Comparison of ENCODE assay signal across 9 cellular contexts in genomic region chr15:64246364-64247189, GRCh38.
A peak's percentile ranks its signal among the peaks of the same experiment; 100 is the strongest.
DNase-seq lines count a peak whose midpoint lies in the region; ATAC-seq and TF ChIP-seq lines count a peak whose summit lies in the region.
"Had no signal": no experiment of that assay in that cellular context is flagged by ENCODE, and none has a peak within 500 bp of the region (broad histone marks: within the 10 kb centered on the region; RNA-seq: fewer than 3 reads in every experiment).

No MANE protein-coding gene starts in this region.

- no peaks in the 10 kb centered on the region for H3K27me3 Mint-ChIP-seq in dendritic cell treated with granulocyte-macrophage colony-stimulating factor and Interleukin-4, amounts not matched to agents 40 ng/mL and 50 ng/mL, for 4 days
- H3K27me3 Mint-ChIP-seq in naive thymus-derived CD8-positive, alpha-beta T cell, result no peaks in the 10 kb centered on the region

- peak overlapping the region; percentile 30 for H3K4me3 Mint-ChIP-seq in dendritic cell treated with granulocyte-macrophage colony-stimulating factor and Interleukin-4, amounts not matched to agents 40 ng/mL and 50 ng/mL, for 4 days
- no peak overlapping the region for H3K4me3 Mint-ChIP-seq in naive thymus-derived CD8-positive, alpha-beta T cell

- H3K4me3 ChIP-seq in RWPE2 (ENCODE audit: severe bottlenecking), result no peak overlapping the region
- H3K4me3 ChIP-seq: cardiac muscle cell had no signal

- no peaks in the 10 kb centered on the region for H3K9me3 ChIP-seq in RWPE2 (ENCODE audit: severe bottlenecking)

- H3K27ac ChIP-seq in RWPE2 (ENCODE audit: poor library complexity, severe bottlenecking), result peak overlapping the region; percentile 51
- H3K27ac ChIP-seq: cardiac muscle cell had no signal

- H3K27ac Mint-ChIP-seq in dendritic cell treated with granulocyte-macrophage colony-stimulating factor and Interleukin-4, amounts not matched to agents 40 ng/mL and 50 ng/mL, for 4 days, result peak overlapping the region; percentile 61
- H3K27ac Mint-ChIP-seq in naive thymus-derived CD8-positive, alpha-beta T cell, result peak overlapping the region in 3 of 10 donors; percentile 3 to 18 (median 12)

- peak; percentile 10 for DNase-seq in NCI-H1105 treated with DMSO at 0.1 percent for 48 hours (lab: John Stamatoyannopoulos, UW)
- no peak for DNase-seq in NCI-H1105 (lab: John Stamatoyannopoulos, UW)
- no peak for DNase-seq in RWPE2 (ENCODE audit: low spot score)
- DNase-seq in pons (ENCODE audit: low spot score), result peak; percentile 31
- no peak for DNase-seq in naive thymus-derived CD8-positive, alpha-beta T cell

- peaks cover 8% of the 10 kb centered on the region for H3K9me3 Mint-ChIP-seq in dendritic cell treated with granulocyte-macrophage colony-stimulating factor and Interleukin-4, amounts not matched to agents 40 ng/mL and 50 ng/mL, for 4 days
- peaks cover 0 to 9% (median 4%) of the 10 kb centered on the region in 9 donors for H3K9me3 Mint-ChIP-seq in naive thymus-derived CD8-positive, alpha-beta T cell

- peaks cover 9% of the 10 kb centered on the region for H3K36me3 ChIP-seq in RWPE2 (ENCODE audit: low read depth)
- H3K36me3 ChIP-seq: cardiac muscle cell had no signal

- ATAC-seq in GM19468 (IDR thresholded peaks at IDR 0.05; ENCODE audit: extremely low read depth, unreplicated experiment), result peak; percentile 73
- ATAC-seq in HG03442 (IDR thresholded peaks at IDR 0.05; ENCODE audit: unreplicated experiment), result peak; percentile 79
- ATAC-seq in RWPE2 (ENCODE audit: low read depth), result peak; percentile 83
- no peak for ATAC-seq in naive thymus-derived CD8-positive, alpha-beta T cell

- H3K4me1 Mint-ChIP-seq in dendritic cell treated with granulocyte-macrophage colony-stimulating factor and Interleukin-4, amounts not matched to agents 40 ng/mL and 50 ng/mL, for 4 days (ENCODE audit: low read depth), result peaks cover 21% of the 10 kb centered on the region
- H3K4me1 Mint-ChIP-seq in naive thymus-derived CD8-positive, alpha-beta T cell, result peaks cover 11 to 34% (median 25%) of the 10 kb centered on the region in 4 donors

- intact Hi-C loops in dendritic cell treated with granulocyte-macrophage colony-stimulating factor and Interleukin-4, amounts not matched to agents 40 ng/mL and 50 ng/mL, for 4 days (cut with micrococcal nuclease), result no loop called here

- H3K27me3 ChIP-seq in RWPE2 (ENCODE audit: insufficient read depth, poor library complexity, severe bottlenecking), result no peaks in the 10 kb centered on the region
- H3K27me3 ChIP-seq: cardiac muscle cell had no signal

- peaks cover 48% of the 10 kb centered on the region for H3K4me1 ChIP-seq in RWPE2 (ENCODE audit: insufficient read depth, poor library complexity, severe bottlenecking)

- H3K36me3 Mint-ChIP-seq in dendritic cell treated with granulocyte-macrophage colony-stimulating factor and Interleukin-4, amounts not matched to agents 40 ng/mL and 50 ng/mL, for 4 days (ENCODE audit: low read depth), result peaks cover 14% of the 10 kb centered on the region
- peaks cover 13 to 40% (median 23%) of the 10 kb centered on the region in 3 donors for H3K36me3 Mint-ChIP-seq in naive thymus-derived CD8-positive, alpha-beta T cell

- no peak for TF ChIP-seq CTCF in RWPE2 (IDR thresholded peaks at IDR 0.05; ENCODE audit: poor library complexity, severe bottlenecking)

- POLR2A ChIA-PET in naive thymus-derived CD8-positive, alpha-beta T cell (lab: Charles Lee), result no interaction called here

Comparison
In these comparisons a context has a peak if more than half of its experiments do, and no peak if none do; other contexts are left out.
1. DNase-seq: peak in NCI-H1105 treated with DMSO at 0.1 percent for 48 hours (single experiment) and pons (single experiment); none in NCI-H1105 (single experiment), RWPE2 (single experiment) and naive thymus-derived CD8-positive, alpha-beta T cell (0 of 10).
2. ATAC-seq: peak in GM19468 (single experiment), HG03442 (single experiment) and RWPE2 (single experiment); none in naive thymus-derived CD8-positive, alpha-beta T cell (0 of 2).